In the genomic region with DNA sequence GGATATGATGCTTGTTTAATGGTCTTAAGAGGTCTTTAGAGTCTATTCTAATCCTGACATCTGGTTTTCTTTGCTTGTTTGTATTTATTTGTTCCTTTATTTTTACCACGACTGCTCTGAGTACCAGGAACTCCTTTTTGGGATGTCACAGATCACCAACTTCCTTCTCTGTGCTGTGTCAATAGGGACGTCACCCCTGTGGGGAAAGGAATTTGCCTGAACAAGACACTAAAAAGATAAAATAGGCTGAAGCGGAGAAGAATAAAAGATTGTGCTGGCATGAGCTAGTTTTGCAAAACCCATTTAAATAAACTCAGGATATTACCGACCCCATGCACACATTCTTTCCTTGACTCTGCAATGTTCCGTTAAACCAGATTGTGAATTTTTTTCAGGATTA, we compare ENCODE assay signal across 19 cellular contexts. TPM values are rescaled to one million over a fixed set of nuclear protein-coding genes. Genes with fewer than 3 reads are reported as not detected.
A peak's percentile ranks its signal among the peaks of the same experiment; 100 is the strongest.
DNase-seq lines count a peak whose midpoint lies in the region; ATAC-seq and TF ChIP-seq lines count a peak whose summit lies in the region.
"Had no signal": no experiment of that assay in that cellular context is flagged by ENCODE, and none has a peak within 500 bp of the region (broad histone marks: within the 10 kb centered on the region; RNA-seq: fewer than 3 reads in every experiment).

No MANE protein-coding gene starts in this region.

- ATAC-seq in HG03342 (IDR thresholded peaks at IDR 0.05; ENCODE audit: unreplicated experiment) = no peak
- ATAC-seq: GM12878, SK-N-SH treated with all-trans-retinoic acid at 6 μM for 48 hours had no signal

- peak overlapping the region; percentile 67 for H3K4me2 ChIP-seq in smooth muscle cell

- no peak for TF ChIP-seq CTCF in smooth muscle cell (IDR thresholded peaks at IDR 0.05; ENCODE audit: borderline replicate concordance, insufficient read depth, poor library complexity, severe bottlenecking)

- H4K20me1 ChIP-seq in smooth muscle cell (ENCODE audit: low read depth) = peaks cover 6% of the 10 kb centered on the region

- peaks cover 16% of the 10 kb centered on the region for H3F3A ChIP-seq in smooth muscle cell (ENCODE audit: low read depth)

- H3K4me1 ChIP-seq in ectodermal cell (ENCODE audit: control insufficient read depth, insufficient read depth, low read length) (peaks cover 20% of the 10 kb centered on the region), iPS-20b (ENCODE audit: insufficient read depth, low read length) (peaks cover 18% of the 10 kb centered on the region), smooth muscle cell (ENCODE audit: low read depth) (peaks cover 23% of the 10 kb centered on the region)
- H3K4me1 ChIP-seq: Peyer's patch had no signal

- H3K4me3 ChIP-seq in ectodermal cell (ENCODE audit: insufficient read depth, low read depth, low read length) (no peak overlapping the region), iPS-20b (ENCODE audit: low read length) (peak overlapping the region; percentile 3), smooth muscle cell (no peak overlapping the region)
- H3K4me3 ChIP-seq: GM12878, Peyer's patch had no signal

- H3K27ac ChIP-seq in ectodermal cell (ENCODE audit: insufficient read depth, low read depth, low read length, poor library complexity, severe bottlenecking) (peak overlapping the region; percentile 9), iPS-20b (ENCODE audit: low read length) (peak overlapping the region; percentile 83), smooth muscle cell (ENCODE audit: low read depth) (peak overlapping the region; percentile 62)
- H3K27ac ChIP-seq: C4-2B, Peyer's patch had no signal

- peaks cover 9% of the 10 kb centered on the region for H3K9me3 ChIP-seq in ectodermal cell (ENCODE audit: control insufficient read depth, low read length)
- peaks cover 34% of the 10 kb centered on the region for H3K9me3 ChIP-seq in iPS-20b (ENCODE audit: insufficient read depth, low read depth, low read length)
- peaks cover 17% of the 10 kb centered on the region for H3K9me3 ChIP-seq in smooth muscle cell (replicated peaks; ENCODE audit: low read depth)

- H3K79me2 ChIP-seq in smooth muscle cell (ENCODE audit: low read depth) = peaks cover 11% of the 10 kb centered on the region

- H2AFZ ChIP-seq in smooth muscle cell (ENCODE audit: low read depth) = no peak overlapping the region

- H3K9ac ChIP-seq in iPS-20b (ENCODE audit: low read depth, low read length) = no peak overlapping the region
- no peak overlapping the region for H3K9ac ChIP-seq in smooth muscle cell (ENCODE audit: low read depth)

- DNase-seq in ELF-1 (ENCODE audit: low read depth, low spot score) (peak; percentile 5), smooth muscle cell (lab: John Stamatoyannopoulos, UW; ENCODE audit: unreplicated experiment) (no peak), HT-29 (ENCODE audit: low spot score) (no peak), NCI-H1694 (lab: John Stamatoyannopoulos, UW) (no peak)
- DNase-seq: ACHN; CD8-positive, alpha-beta memory T cell; HCEC 1CT; Kasumi-1; NCI-H1417; NCI-H187; NCI-H446; NCI-H526; Peyer's patch had no signal

- H3K36me3 ChIP-seq in ectodermal cell (ENCODE audit: control insufficient read depth, insufficient read depth, low read length) (no peaks in the 10 kb centered on the region), iPS-20b (ENCODE audit: insufficient read depth, low read depth, low read length) (no peaks in the 10 kb centered on the region), smooth muscle cell (ENCODE audit: low read depth) (peaks cover 5% of the 10 kb centered on the region)
- H3K36me3 ChIP-seq: Peyer's patch had no signal

- WGBS in ectodermal cell, 2 experiments = 7 to 20% methylated on average over 2 to 5 of the region's 5 CpGs
- WGBS in smooth muscle cell (ENCODE audit: low lambda C conversion rate) = 11% methylated on average over 5 of the region's 5 CpGs

- H3K27me3 ChIP-seq in ectodermal cell (ENCODE audit: control insufficient read depth, insufficient read depth, low read length, poor library complexity, severe bottlenecking) = no peaks in the 10 kb centered on the region
- no peaks in the 10 kb centered on the region for H3K27me3 ChIP-seq in iPS-20b (ENCODE audit: insufficient read depth, low read length)
- H3K27me3 ChIP-seq in smooth muscle cell (ENCODE audit: low read depth) = no peaks in the 10 kb centered on the region
- H3K27me3 ChIP-seq: Peyer's patch had no signal

RNA-seq across cellular contexts. Expression of a gene that starts 27.7 kb away (rescaled TPM):
- 17.3 TPM for polyA plus RNA-seq in ectodermal cell (2013, experiment 1 of 4)
- polyA plus RNA-seq in ectodermal cell (2013, experiment 2 of 4) = 17.6 TPM
- polyA plus RNA-seq in ectodermal cell (2013, experiment 3 of 4) = 13.8 TPM
- polyA plus RNA-seq in ectodermal cell (2013, experiment 4 of 4) = 18.2 TPM
- total RNA-seq in smooth muscle cell = 19.1 and 21.0 TPM in 2 replicates
- 28.1 and 33.0 TPM in 2 replicates for polyA plus RNA-seq in smooth muscle cell
- 25.7 and 32.7 TPM in 2 replicates for total RNA-seq in HT-29 (2014; rRNA removed; shearing (Covaris generic))

Comparison
In these comparisons a context has a peak if more than half of its experiments do, and no peak if none do; other contexts are left out.
1. H3K27ac ChIP-seq: peak in every context shown above with its lines; median percentile 83 in iPS-20b; 62 in smooth muscle cell; 9 in ectodermal cell.